Comparison of ENCODE assay signal across 8 cellular contexts in genomic region chr6:170289971-170290305, GRCh38. TPM values are rescaled to one million over a fixed set of nuclear protein-coding genes. Genes with fewer than 3 reads are reported as not detected.
A peak's percentile ranks its signal among the peaks of the same experiment; 100 is the strongest.
DNase-seq lines count a peak whose midpoint lies in the region; TF ChIP-seq lines count a peak whose summit lies in the region.

No MANE protein-coding gene starts in this region.

- H4K20me1 ChIP-seq in mammary epithelial cell (ENCODE audit: insufficient read depth, low read length) = no peaks in the 10 kb centered on the region

- peak overlapping the region; percentile 73 for H2AFZ ChIP-seq in mammary epithelial cell (ENCODE audit: low read depth, low read length)

- intact Hi-C loops in mammary epithelial cell (cut with micrococcal nuclease) = loop anchor here (2.0 to 5.0 kb wide), 4 partner anchors 63 to 1393 kb away; no protein-coding TSS in a partner anchor
- intact Hi-C loops in vagina (cut with DNase I) = loop anchor here (10.0 kb wide), 1 partner anchor 455 kb away; no protein-coding TSS in a partner anchor

- peak overlapping the region; percentile 57 for H3K27ac ChIP-seq in mammary epithelial cell (ENCODE audit: insufficient read depth, low read depth, low read length)
- no peak overlapping the region for H3K27ac ChIP-seq in mesendoderm (ENCODE audit: low read depth, low read length)
- peak overlapping the region; percentile 81 for H3K27ac ChIP-seq in vagina

- WGBS in mammary epithelial cell (ENCODE audit: low coverage, missing lambda C conversion rate) = 4% methylated on average over 8 of the region's 41 CpGs
- no CpG with 5 or more reads among the region's 41 CpGs for WGBS in mesendoderm (ENCODE audit: extremely low coverage, insufficient coverage, low lambda C conversion rate)

- H3K4me1 Mint-ChIP-seq in activated naive CD4-positive, alpha-beta T cell treated with anti-CD3 and anti-CD28 coated beads, Interleukin-2, amount 10 ng/mL, durations not matched to agents 7 days and 5 days = peaks cover 44% of the 10 kb centered on the region

- H3K27ac Mint-ChIP-seq in activated naive CD4-positive, alpha-beta T cell treated with anti-CD3 and anti-CD28 coated beads, Interleukin-2, amount 10 ng/mL, durations not matched to agents 7 days and 5 days = no peak overlapping the region

- H3K9me3 Mint-ChIP-seq in activated naive CD4-positive, alpha-beta T cell treated with anti-CD3 and anti-CD28 coated beads, Interleukin-2, amount 10 ng/mL, durations not matched to agents 7 days and 5 days = no peaks in the 10 kb centered on the region

- peak overlapping the region; percentile 64 for H3K56ac ChIP-seq in mesendoderm (ENCODE audit: low read length)

- no peak overlapping the region for H2AK5ac ChIP-seq in mesendoderm (ENCODE audit: low read length)

- no TSS peak for BruUV-seq in mammary epithelial cell (replicated peaks; lab: Mats Ljungman, UMichigan)

- peak overlapping the region; percentile 88 for H3K4me2 ChIP-seq in mammary epithelial cell (ENCODE audit: insufficient read depth, low read depth, low read length)
- H3K4me2 ChIP-seq in mesendoderm (ENCODE audit: low read length) = peak overlapping the region; percentile 45

- H4K5ac ChIP-seq in mesendoderm (ENCODE audit: low read length) = no peak overlapping the region

- H2BK120ac ChIP-seq in mesendoderm (ENCODE audit: low read depth, low read length) = no peak overlapping the region

- H3K4me3 ChIP-seq in mammary epithelial cell (replicated peaks in 1 of 3; ENCODE audit: insufficient read depth in 1 of 3, low read depth in 2 of 3, low read length in 3 of 3) (peak overlapping the region; percentile 61 to 87 (median 86)), mesendoderm (ENCODE audit: low read length) (no peak overlapping the region), vagina (peak overlapping the region; percentile 64 to 74)

- no peak for DNase-seq in activated naive CD4-positive, alpha-beta T cell treated with anti-CD3 and anti-CD28 coated beads, Interleukin-2, amount 10 ng/mL, durations not matched to agents 7 days and 5 days
- DNase-seq in activated naive CD4-positive, alpha-beta T cell (lab: John Stamatoyannopoulos, UW) = no peak
- no peak for DNase-seq in mammary epithelial cell
- DNase-seq in mesendoderm = no peak
- peak in 1 of 2 donors; percentile 65 for DNase-seq in vagina (ENCODE audit: extremely low spot score in 2 of 2)
- no peak for DNase-seq in mucosa of gallbladder (ENCODE audit: low spot score)
- DNase-seq in central memory CD4-positive, alpha-beta T cell = no peak
- DNase-seq in ecto neural progenitor cell (ENCODE audit: low spot score) = no peak

- H3K4me3 Mint-ChIP-seq in activated naive CD4-positive, alpha-beta T cell treated with anti-CD3 and anti-CD28 coated beads, Interleukin-2, amount 10 ng/mL, durations not matched to agents 7 days and 5 days = peak overlapping the region; percentile 78

- TF ChIP-seq POLR2A in vagina (IDR thresholded peaks at IDR 0.05) = no peak

- no peaks in the 10 kb centered on the region for H3K27me3 ChIP-seq in mammary epithelial cell (ENCODE audit: insufficient read depth, low read length)
- peaks cover 74% of the 10 kb centered on the region for H3K27me3 ChIP-seq in mesendoderm (ENCODE audit: insufficient read depth, low read length, poor library complexity)
- H3K27me3 ChIP-seq in vagina = no peaks in the 10 kb centered on the region

- H3K36me3 ChIP-seq in mammary epithelial cell (ENCODE audit: insufficient read depth, low read length) = peaks cover 11% of the 10 kb centered on the region
- H3K36me3 ChIP-seq in mesendoderm (ENCODE audit: control insufficient read depth, insufficient read depth, low read length) = no peaks in the 10 kb centered on the region
- peaks cover 0 to 4% of the 10 kb centered on the region in 2 donors for H3K36me3 ChIP-seq in vagina

- H3K23ac ChIP-seq in mesendoderm (ENCODE audit: low read length) = no peak overlapping the region

- no peak overlapping the region for H3K4ac ChIP-seq in mesendoderm (ENCODE audit: low read depth, low read length)

- H3K27me3 Mint-ChIP-seq in activated naive CD4-positive, alpha-beta T cell treated with anti-CD3 and anti-CD28 coated beads, Interleukin-2, amount 10 ng/mL, durations not matched to agents 7 days and 5 days = peaks cover 97% of the 10 kb centered on the region

- no peak overlapping the region for H2BK5ac ChIP-seq in mesendoderm (ENCODE audit: low read length)

- no peak for TF ChIP-seq CTCF in mammary epithelial cell (conservative IDR thresholded peaks at IDR 0.05 in 1 of 2, IDR thresholded peaks at IDR 0.05 in 1 of 2; ENCODE audit: extremely low read depth in 1 of 2, insufficient read depth in 1 of 2, low read depth in 1 of 2, low read length in 2 of 2)
- TF ChIP-seq CTCF in vagina (IDR thresholded peaks at IDR 0.05) = no peak

- H3K79me1 ChIP-seq in mesendoderm (ENCODE audit: low read length) = no peaks in the 10 kb centered on the region

- CTCF ChIA-PET in activated naive CD4-positive, alpha-beta T cell treated with anti-CD3 and anti-CD28 coated beads, Interleukin-2, amount 10 ng/mL, durations not matched to agents 7 days and 5 days (lab: Charles Lee) = no interaction called here
- CTCF ChIA-PET in mammary epithelial cell (lab: Charles Lee; ENCODE audit: low non-redundant PET) = interaction anchor here (0.7 kb wide), 1 partner anchor 12 kb away, joined by 3 read pairs; no protein-coding TSS in a partner anchor

- H3K4me1 ChIP-seq in mammary epithelial cell (ENCODE audit: insufficient read depth, low read length) (peaks cover 24% of the 10 kb centered on the region), mesendoderm (ENCODE audit: control insufficient read depth, low read depth, low read length) (no peaks in the 10 kb centered on the region), vagina (peaks cover 63% of the 10 kb centered on the region)

- H3K36me3 Mint-ChIP-seq in activated naive CD4-positive, alpha-beta T cell treated with anti-CD3 and anti-CD28 coated beads, Interleukin-2, amount 10 ng/mL, durations not matched to agents 7 days and 5 days = peaks cover 2% of the 10 kb centered on the region

- H3K9me3 ChIP-seq in mammary epithelial cell (replicated peaks; ENCODE audit: insufficient read depth, low read length) (no peaks in the 10 kb centered on the region), vagina (no peaks in the 10 kb centered on the region)

- H3K79me2 ChIP-seq in mammary epithelial cell (ENCODE audit: insufficient read depth, low read length) (peaks cover 38% of the 10 kb centered on the region), mesendoderm (ENCODE audit: control insufficient read depth, insufficient read depth, low read length) (no peaks in the 10 kb centered on the region)

- dilution Hi-C loops in mammary epithelial cell (cut with HindIII; ENCODE audit: low sequenced_read_pairs) = no loop called here

- peak overlapping the region; percentile 64 for H3K9ac ChIP-seq in mammary epithelial cell (ENCODE audit: insufficient read depth, low read length)
- no peak overlapping the region for H3K9ac ChIP-seq in mesendoderm (ENCODE audit: low read length)

- in situ Hi-C loops in mammary epithelial cell (cut with MboI; ENCODE audit: low sequenced_read_pairs in 2 of 2) = loop anchor here in 1 of 2 donors (10.0 to 25.0 kb wide), 3 partner anchors 225 to 453 kb away; no protein-coding TSS in a partner anchor

- no peak overlapping the region for H4K8ac ChIP-seq in mesendoderm (ENCODE audit: low read depth, low read length)

- H3K18ac ChIP-seq in mesendoderm (ENCODE audit: low read length) = peak overlapping the region; percentile 15

- H2BK15ac ChIP-seq in mesendoderm (replicated peaks; ENCODE audit: low read depth) = no peak overlapping the region

RNA-seq across cellular contexts. Expression of gene DLL1, which starts 0.9 kb away (rescaled TPM):
- total RNA-seq in mammary epithelial cell (10 to 100 TPM; 27.5 to 45.8 TPM), vagina (43.5 TPM), mucosa of gallbladder (13.0 TPM)
- 10.9 TPM for polyA plus RNA-seq in mammary epithelial cell
- 8.7 TPM for polyA minus RNA-seq in mammary epithelial cell
- polyA plus RNA-seq in mesendoderm (2013, experiment 1 of 2) = 0.15 TPM
- 0.11 TPM for polyA plus RNA-seq in mesendoderm (2013, experiment 2 of 2)

RNA-seq across cellular contexts. Expression of gene FAM120B, which starts 16.6 kb away (rescaled TPM):
- total RNA-seq in mammary epithelial cell (10 to 100 TPM; 27.3 to 29.7 TPM), vagina (34.6 TPM), mucosa of gallbladder (38.9 TPM)
- 11.3 TPM for polyA plus RNA-seq in mammary epithelial cell
- polyA minus RNA-seq in mammary epithelial cell = 45.2 TPM
- polyA plus RNA-seq in mesendoderm (2013, experiment 1 of 2) = 9.2 TPM
- 9.0 TPM for polyA plus RNA-seq in mesendoderm (2013, experiment 2 of 2)
